In the genomic region with DNA sequence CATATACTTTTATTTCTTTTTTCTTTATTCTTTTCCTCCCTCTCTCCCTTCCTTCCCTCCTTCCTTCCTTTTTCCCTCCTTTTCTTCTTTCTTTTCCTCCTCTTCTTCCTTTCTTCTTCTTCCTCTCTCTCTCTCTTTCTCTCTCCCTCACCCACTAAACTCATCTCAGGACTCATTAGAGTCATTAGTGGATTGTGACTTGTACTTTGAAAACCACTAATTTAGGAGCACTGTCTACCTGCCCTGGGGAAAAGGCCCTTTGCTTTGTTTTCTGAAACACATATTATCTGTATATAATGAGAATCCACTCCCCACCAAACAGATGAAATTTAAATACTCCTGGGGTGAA, we compare ENCODE assay signal across 12 cellular contexts.
DNase-seq lines count a peak whose midpoint lies in the region; TF ChIP-seq lines count a peak whose summit lies in the region.
"Had no signal": no experiment of that assay in that cellular context is flagged by ENCODE, and none has a peak within 500 bp of the region (broad histone marks: within the 10 kb centered on the region; RNA-seq: fewer than 3 reads in every experiment).

No MANE protein-coding gene starts in this region.

- no peak for TF ChIP-seq CTCF in nephron progenitor cell (IDR thresholded peaks at IDR 0.05)

- intact Hi-C loops in activated CD4-positive, alpha-beta T cell treated with anti-CD3 and anti-CD28 coated beads, Interleukin-2, amount 10 ng/mL, durations not matched to agents 24 days and 14 days (cut with micrococcal nuclease) = loop anchor here (10.0 kb wide), 1 partner anchor 355 kb away; the partner anchor contains the start of gene FAM184A
- intact Hi-C loops in activated T-helper 2 cell treated with anti-CD3 and anti-CD28 coated beads, Interferon-gamma antibody, Interleukin-2, Interleukin-4, amounts not matched to agents 10 μg/mL and 5 μg/mL and 100 μg/mL, durations not matched to agents 14 hours and 24 hours and 36 hours (cut with micrococcal nuclease) = no loop called here

- no peaks in the 10 kb centered on the region for H3K27me3 Mint-ChIP-seq in activated CD4-positive, alpha-beta T cell treated with anti-CD3 and anti-CD28 coated beads, Interleukin-2, amount 10 ng/mL, durations not matched to agents 24 days and 14 days
- H3K27me3 Mint-ChIP-seq in IgD-negative memory B cell (no peaks in the 10 kb centered on the region), nephron progenitor cell (ENCODE audit: low read depth, poor library complexity) (peaks cover 6% of the 10 kb centered on the region)
- H3K27me3 Mint-ChIP-seq in activated T-helper 2 cell treated with anti-CD3 and anti-CD28 coated beads, Interferon-gamma antibody, Interleukin-2, Interleukin-4, amounts not matched to agents 10 μg/mL and 5 μg/mL and 100 μg/mL, durations not matched to agents 14 hours and 24 hours and 36 hours (ENCODE audit: low read depth) = no peaks in the 10 kb centered on the region

- DNase-seq in activated CD4-positive, alpha-beta T cell treated with anti-CD3 and anti-CD28 coated beads, Interleukin-2, amount 10 ng/mL, durations not matched to agents 24 days and 14 days = no peak
- DNase-seq in activated CD4-positive, alpha-beta T cell treated with anti-CD3 and anti-CD28 coated beads, Interleukin-2, amount 50 U/mL, for 1 hour = no peak
- no peak for DNase-seq in activated T-helper 2 cell treated with anti-CD3 and anti-CD28 coated beads, Interferon-gamma antibody, Interleukin-2, Interleukin-4, amounts not matched to agents 10 μg/mL and 5 μg/mL and 100 μg/mL, durations not matched to agents 14 hours and 24 hours and 36 hours (ENCODE audit: low spot score)
- DNase-seq in nephron progenitor cell = no peak
- DNase-seq in OCI-M2 (lab: John Stamatoyannopoulos, UW; ENCODE audit: unreplicated experiment) = no peak
- no peak for DNase-seq in NCI-H1105 (lab: John Stamatoyannopoulos, UW)
- DNase-seq in NCI-H748 (lab: John Stamatoyannopoulos, UW; ENCODE audit: unreplicated experiment) = no peak
- DNase-seq: DMS153, foreskin keratinocyte, hypothalamus, SW 1271 had no signal

- peak overlapping the region; percentile 49 for H3K4me3 Mint-ChIP-seq in activated CD4-positive, alpha-beta T cell treated with anti-CD3 and anti-CD28 coated beads, Interleukin-2, amount 10 ng/mL, durations not matched to agents 24 days and 14 days
- H3K4me3 Mint-ChIP-seq in IgD-negative memory B cell (peak overlapping the region in 3 of 4 donors; percentile 17 to 85 (median 23)), nephron progenitor cell (no peak overlapping the region)
- no peak overlapping the region for H3K4me3 Mint-ChIP-seq in activated T-helper 2 cell treated with anti-CD3 and anti-CD28 coated beads, Interferon-gamma antibody, Interleukin-2, Interleukin-4, amounts not matched to agents 10 μg/mL and 5 μg/mL and 100 μg/mL, durations not matched to agents 14 hours and 24 hours and 36 hours (ENCODE audit: low read depth)

- H3K27ac Mint-ChIP-seq in activated CD4-positive, alpha-beta T cell treated with anti-CD3 and anti-CD28 coated beads, Interleukin-2, amount 10 ng/mL, durations not matched to agents 24 days and 14 days = peak overlapping the region; percentile 88
- H3K27ac Mint-ChIP-seq in IgD-negative memory B cell (peak overlapping the region; percentile 70 to 87 (median 78)), nephron progenitor cell (peak overlapping the region; percentile 5)
- H3K27ac Mint-ChIP-seq in activated T-helper 2 cell treated with anti-CD3 and anti-CD28 coated beads, Interferon-gamma antibody, Interleukin-2, Interleukin-4, amounts not matched to agents 10 μg/mL and 5 μg/mL and 100 μg/mL, durations not matched to agents 14 hours and 24 hours and 36 hours = peak overlapping the region; percentile 63

- no peaks in the 10 kb centered on the region for H3K36me3 Mint-ChIP-seq in activated CD4-positive, alpha-beta T cell treated with anti-CD3 and anti-CD28 coated beads, Interleukin-2, amount 10 ng/mL, durations not matched to agents 24 days and 14 days (ENCODE audit: low read depth)
- H3K36me3 Mint-ChIP-seq in IgD-negative memory B cell (peaks cover 1% of the 10 kb centered on the region), nephron progenitor cell (ENCODE audit: low read depth) (no peaks in the 10 kb centered on the region)
- no peaks in the 10 kb centered on the region for H3K36me3 Mint-ChIP-seq in activated T-helper 2 cell treated with anti-CD3 and anti-CD28 coated beads, Interferon-gamma antibody, Interleukin-2, Interleukin-4, amounts not matched to agents 10 μg/mL and 5 μg/mL and 100 μg/mL, durations not matched to agents 14 hours and 24 hours and 36 hours (ENCODE audit: low read depth)

- peaks cover 50% of the 10 kb centered on the region for H3K4me1 Mint-ChIP-seq in activated CD4-positive, alpha-beta T cell treated with anti-CD3 and anti-CD28 coated beads, Interleukin-2, amount 10 ng/mL, durations not matched to agents 24 days and 14 days
- peaks cover 56 to 60% (median 59%) of the 10 kb centered on the region in 3 donors for H3K4me1 Mint-ChIP-seq in IgD-negative memory B cell
- H3K4me1 Mint-ChIP-seq in activated T-helper 2 cell treated with anti-CD3 and anti-CD28 coated beads, Interferon-gamma antibody, Interleukin-2, Interleukin-4, amounts not matched to agents 10 μg/mL and 5 μg/mL and 100 μg/mL, durations not matched to agents 14 hours and 24 hours and 36 hours (ENCODE audit: low read depth) = peaks cover 48% of the 10 kb centered on the region
- peaks cover 17% of the 10 kb centered on the region for H3K4me1 Mint-ChIP-seq in nephron progenitor cell

- H3K9me3 Mint-ChIP-seq in activated CD4-positive, alpha-beta T cell treated with anti-CD3 and anti-CD28 coated beads, Interleukin-2, amount 10 ng/mL, durations not matched to agents 24 days and 14 days = no peaks in the 10 kb centered on the region
- H3K9me3 Mint-ChIP-seq in IgD-negative memory B cell (no peaks in the 10 kb centered on the region), nephron progenitor cell (no peaks in the 10 kb centered on the region)
- no peaks in the 10 kb centered on the region for H3K9me3 Mint-ChIP-seq in activated T-helper 2 cell treated with anti-CD3 and anti-CD28 coated beads, Interferon-gamma antibody, Interleukin-2, Interleukin-4, amounts not matched to agents 10 μg/mL and 5 μg/mL and 100 μg/mL, durations not matched to agents 14 hours and 24 hours and 36 hours

Comparison
In these comparisons a context has a peak if more than half of its experiments do, and no peak if none do; other contexts are left out.
1. H3K27ac Mint-ChIP-seq: peak in every context shown above with its lines; median percentile 88 in activated CD4-positive, alpha-beta T cell treated with anti-CD3 and anti-CD28 coated beads, Interleukin-2, amount 10 ng/mL, durations not matched to agents 24 days and 14 days; 78 in IgD-negative memory B cell; 63 in activated T-helper 2 cell treated with anti-CD3 and anti-CD28 coated beads, Interferon-gamma antibody, Interleukin-2, Interleukin-4, amounts not matched to agents 10 μg/mL and 5 μg/mL and 100 μg/mL, durations not matched to agents 14 hours and 24 hours and 36 hours; 5 in nephron progenitor cell.
2. H3K4me3 Mint-ChIP-seq: peak in activated CD4-positive, alpha-beta T cell treated with anti-CD3 and anti-CD28 coated beads, Interleukin-2, amount 10 ng/mL, durations not matched to agents 24 days and 14 days (single experiment) and IgD-negative memory B cell (3 of 4); none in activated T-helper 2 cell treated with anti-CD3 and anti-CD28 coated beads, Interferon-gamma antibody, Interleukin-2, Interleukin-4, amounts not matched to agents 10 μg/mL and 5 μg/mL and 100 μg/mL, durations not matched to agents 14 hours and 24 hours and 36 hours (single experiment) and nephron progenitor cell (single experiment).